8 cellular contexts compared by ENCODE assay signal in genomic region chr18:8705280-8705940, GRCh38. TPM values are rescaled to one million over a fixed set of nuclear protein-coding genes. Genes with fewer than 3 reads are reported as not detected.
DNase-seq lines count a peak whose midpoint lies in the region; ATAC-seq and TF ChIP-seq lines count a peak whose summit lies in the region.

TSS of gene MTCL1 (plus strand) at chr18:8705556. CDS start at chr18:8705661, 105 bp downstream.

- H3K9me3 Mint-ChIP-seq in osteocyte (ENCODE audit: unreplicated experiment), result no peaks in the 10 kb centered on the region

- peak within 1 kb of the TSS; percentile 99 for H3K4me3 Mint-ChIP-seq in osteocyte (ENCODE audit: unreplicated experiment)

- intact Hi-C loops in head of caudate nucleus (cut with DNase I), result loop anchor here (10.0 kb wide), 1 partner anchor 429 kb away; the partner anchor contains the start of gene ANKRD12

- ATAC-seq in GM18517 (IDR thresholded peaks at IDR 0.05; ENCODE audit: unreplicated experiment) (peak; percentile 38), HG02943 (IDR thresholded peaks at IDR 0.05; ENCODE audit: low read depth, unreplicated experiment) (peak; percentile 39)

- TF ChIP-seq CTCF in osteocyte (IDR thresholded peaks at IDR 0.05), result peak; percentile 15

- no peaks in the 10 kb centered on the region for H3K27me3 Mint-ChIP-seq in osteocyte (ENCODE audit: unreplicated experiment)

- H3K27ac Mint-ChIP-seq in osteocyte (ENCODE audit: unreplicated experiment), result peak within 1 kb of the TSS; percentile 94

- H3K36me3 Mint-ChIP-seq in osteocyte (ENCODE audit: unreplicated experiment), result no peaks in the 10 kb centered on the region

- H3K4me1 Mint-ChIP-seq in osteocyte (ENCODE audit: unreplicated experiment), result peaks cover 50% of the 10 kb centered on the region

- DNase-seq in AG20443 (ENCODE audit: low spot score), result peak; percentile 86
- peak; percentile 41 for DNase-seq in NCI-H460 (ENCODE audit: extremely low read depth, low read depth)
- peak; percentile 32 for DNase-seq in activated naive CD4-positive, alpha-beta T cell treated with anti-CD3 and anti-CD28 coated beads, Interleukin-2, amount 50 U/mL, for 16 hours
- DNase-seq in head of caudate nucleus, result peak in 33 of 42 donors; percentile 3 to 72 (median 45)
- no peak for DNase-seq in osteocyte (ENCODE audit: extremely low spot score, unreplicated experiment)
- no peak for DNase-seq in NK-92 (lab: John Stamatoyannopoulos, UW; ENCODE audit: unreplicated experiment)

RNA-seq across cellular contexts. Expression of gene MTCL1, which starts in this region (rescaled TPM):
- 27.0 TPM in 2 replicates for total RNA-seq in NCI-H460 (2014; rRNA removed; shearing (Covaris generic))
- 60.5 and 101 TPM in 2 replicates for polyA plus RNA-seq in NCI-H460 (2014; cell fraction: nucleus; rRNA removed)
- 56.9 and 58.4 TPM in 2 replicates for total RNA-seq in osteocyte

Comparison
In these comparisons a context has a peak if more than half of its experiments do, and no peak if none do; other contexts are left out.
1. DNase-seq: peak in AG20443 (single experiment), NCI-H460 (single experiment), activated naive CD4-positive, alpha-beta T cell treated with anti-CD3 and anti-CD28 coated beads, Interleukin-2, amount 50 U/mL, for 16 hours (single experiment) and head of caudate nucleus (33 of 42); none in osteocyte (single experiment) and NK-92 (single experiment).